In the genomic region with DNA sequence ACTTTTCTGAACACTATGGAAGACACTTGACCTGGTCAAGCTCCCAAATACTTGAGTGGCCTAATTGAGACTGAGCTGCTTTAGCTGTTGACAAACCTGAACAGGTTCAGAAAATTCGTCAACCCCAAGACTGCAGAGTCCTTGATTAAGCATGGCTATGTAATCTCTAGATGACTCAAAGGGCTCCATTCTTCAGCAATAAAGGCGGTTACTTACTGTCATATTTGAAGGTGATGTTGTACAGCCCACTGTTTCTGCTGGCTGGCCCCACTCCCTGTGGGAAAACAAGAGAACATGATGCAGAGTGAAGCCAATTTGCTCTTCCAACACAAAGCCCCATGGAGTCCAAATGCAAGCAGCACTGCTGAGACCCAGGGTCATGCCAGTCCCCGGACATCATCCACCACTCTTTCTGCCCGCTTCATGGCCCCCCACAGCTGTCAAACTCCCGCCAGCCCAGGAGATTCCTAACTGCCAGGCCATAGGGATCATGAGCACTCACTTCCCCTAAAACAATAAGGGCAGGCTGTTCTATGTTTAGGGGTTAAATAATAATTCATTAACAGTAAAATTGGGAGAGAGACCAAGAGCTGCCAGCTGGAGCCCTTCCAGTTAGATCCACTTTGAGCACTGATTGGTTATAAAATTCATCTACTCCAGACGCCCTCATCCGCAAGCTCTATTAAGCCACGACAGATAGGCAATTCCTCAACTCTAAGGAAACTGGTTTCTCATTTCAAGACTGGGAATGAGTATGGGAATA, we compare ENCODE assay signal across 27 cellular contexts. TPM values are rescaled to one million over a fixed set of nuclear protein-coding genes. Genes with fewer than 3 reads are reported as not detected.
DNase-seq lines count a peak whose midpoint lies in the region; ATAC-seq and TF ChIP-seq lines count a peak whose summit lies in the region.
"Had no signal": no experiment of that assay in that cellular context is flagged by ENCODE, and none has a peak within 500 bp of the region (broad histone marks: within the 10 kb centered on the region; RNA-seq: fewer than 3 reads in every experiment).

No MANE protein-coding gene starts in this region.

- intact Hi-C loops in heart left ventricle (cut with DNase I), result loop anchor here in 1 of 10 donors (5.0 kb wide), 1 partner anchor 37 kb away; no protein-coding TSS in a partner anchor
- intact Hi-C loops in naive thymus-derived CD4-positive, alpha-beta T cell (cut with micrococcal nuclease), result no loop called here

- CTCF ChIA-PET in HEK293 (lab: Yijun Ruan, JAX), result interaction anchor here (0.6 kb wide), 1 partner anchor 131 kb away, joined by 3 read pairs; no protein-coding TSS in a partner anchor
- CTCF ChIA-PET in naive thymus-derived CD4-positive, alpha-beta T cell (lab: Charles Lee), result no interaction called here

- peak; percentile 75 for ATAC-seq in SK-N-SH treated with all-trans-retinoic acid at 6 μM for 48 hours
- peak in 3 of 4 donors; percentile 7 to 50 (median 20) for ATAC-seq in heart left ventricle
- ATAC-seq in naive thymus-derived CD4-positive, alpha-beta T cell, result no peak
- ATAC-seq: effector memory CD8-positive, alpha-beta T cell; GM23338; left colon had no signal

- POLR2A ChIA-PET in HEK293 (lab: Yijun Ruan, JAX), result no interaction called here
- POLR2A ChIA-PET in naive thymus-derived CD4-positive, alpha-beta T cell (lab: Charles Lee), result no interaction called here

- H3K36me3 Mint-ChIP-seq in naive thymus-derived CD4-positive, alpha-beta T cell, result no peaks in the 10 kb centered on the region
- H3K36me3 Mint-ChIP-seq: activated naive CD8-positive, alpha-beta T cell treated with anti-CD3 and anti-CD28 coated beads, Interleukin-2, amount 10 ng/mL, durations not matched to agents 7 days and 5 days had no signal

- H3K27ac Mint-ChIP-seq in naive thymus-derived CD4-positive, alpha-beta T cell, result no peak overlapping the region
- H3K27ac Mint-ChIP-seq: activated naive CD8-positive, alpha-beta T cell treated with anti-CD3 and anti-CD28 coated beads, Interleukin-2, amount 10 ng/mL, durations not matched to agents 7 days and 5 days; effector memory CD8-positive, alpha-beta T cell; GM23338; T-helper 2 cell treated with Interferon-gamma antibody and Interleukin-4, amounts not matched to agents 5 μg/mL and 100 μg/mL, for 36 hours had no signal

- H3K4me1 Mint-ChIP-seq in naive thymus-derived CD4-positive, alpha-beta T cell, result no peaks in the 10 kb centered on the region
- H3K4me1 Mint-ChIP-seq: activated naive CD8-positive, alpha-beta T cell treated with anti-CD3 and anti-CD28 coated beads, Interleukin-2, amount 10 ng/mL, durations not matched to agents 7 days and 5 days had no signal

- H3K4me3 ChIP-seq in HEK293 (ENCODE audit: low read depth, low read length) (no peak overlapping the region), heart left ventricle (no peak overlapping the region), rectal smooth muscle tissue (ENCODE audit: low read length) (no peak overlapping the region), H7 (ENCODE audit: insufficient read depth, low read depth, low read length) (no peak overlapping the region)
- no peak overlapping the region for H3K4me3 ChIP-seq in naive thymus-derived CD4-positive, alpha-beta T cell (ENCODE audit: low read length)
- H3K4me3 ChIP-seq: GM23338, Peyer's patch, SK-N-MC, spleen, tibial nerve had no signal

- WGBS in heart left ventricle, 4 donors, result 44 to 65% (median 55%) methylated on average over 8 of the region's 8 CpGs

- H3K9me3 ChIP-seq in HEK293 (ENCODE audit: control insufficient read depth, insufficient read depth, low read depth, low read length) (no peaks in the 10 kb centered on the region), heart left ventricle (no peaks in the 10 kb centered on the region)
- H3K9me3 ChIP-seq in naive thymus-derived CD4-positive, alpha-beta T cell (ENCODE audit: control insufficient read depth in 2 of 3, low read length in 3 of 3), result no peaks in the 10 kb centered on the region
- H3K9me3 ChIP-seq: Peyer's patch, spleen, tibial nerve had no signal

- H3K27ac ChIP-seq in HEK293 (ENCODE audit: extremely low read depth, low read depth, low read length) (no peak overlapping the region), heart left ventricle (peak overlapping the region in 1 of 12 donors; percentile 71), rectal smooth muscle tissue (ENCODE audit: low read depth, low read length) (peak overlapping the region; percentile 88)
- no peak overlapping the region for H3K27ac ChIP-seq in naive thymus-derived CD4-positive, alpha-beta T cell (ENCODE audit: low read depth, low read length)
- H3K27ac ChIP-seq: brain microvascular endothelial cell, C4-2B, SK-N-MC, tibial nerve had no signal

- H3K27me3 Mint-ChIP-seq in naive thymus-derived CD4-positive, alpha-beta T cell, result peaks cover 0 to 24% (median 6%) of the 10 kb centered on the region in 5 donors

- H3K36me3 ChIP-seq in HEK293 (ENCODE audit: control insufficient read depth in 2 of 2, insufficient read depth in 1 of 2, low read length in 2 of 2) (no peaks in the 10 kb centered on the region), heart left ventricle (no peaks in the 10 kb centered on the region), rectal smooth muscle tissue (ENCODE audit: control insufficient read depth, insufficient read depth, low read length) (no peaks in the 10 kb centered on the region), H7 (replicated peaks; ENCODE audit: control insufficient read depth, insufficient read depth, low read length) (no peaks in the 10 kb centered on the region; the same call in 1 of the 2 replicates)
- no peaks in the 10 kb centered on the region for H3K36me3 ChIP-seq in naive thymus-derived CD4-positive, alpha-beta T cell (ENCODE audit: control insufficient read depth in 2 of 3, insufficient read depth in 3 of 3, low read length in 3 of 3)
- H3K36me3 ChIP-seq: brain microvascular endothelial cell, Peyer's patch, spleen, tibial nerve had no signal

- H3K9ac ChIP-seq in rectal smooth muscle tissue (ENCODE audit: low read length), result no peak overlapping the region

- H3K4me3 Mint-ChIP-seq in naive thymus-derived CD4-positive, alpha-beta T cell, result no peak overlapping the region
- H3K4me3 Mint-ChIP-seq: activated naive CD8-positive, alpha-beta T cell treated with anti-CD3 and anti-CD28 coated beads, Interleukin-2, amount 10 ng/mL, durations not matched to agents 7 days and 5 days; effector memory CD8-positive, alpha-beta T cell; GM23338; neural crest cell; T-helper 2 cell treated with Interferon-gamma antibody and Interleukin-4, amounts not matched to agents 5 μg/mL and 100 μg/mL, for 36 hours had no signal

- H3K4me1 ChIP-seq in HEK293 (ENCODE audit: control insufficient read depth, insufficient read depth, low read length), result no peaks in the 10 kb centered on the region
- peaks cover 0 to 15% (median 5%) of the 10 kb centered on the region in 12 donors for H3K4me1 ChIP-seq in heart left ventricle
- peaks cover 21% of the 10 kb centered on the region for H3K4me1 ChIP-seq in rectal smooth muscle tissue (ENCODE audit: control insufficient read depth, insufficient read depth, low read length)
- no peaks in the 10 kb centered on the region for H3K4me1 ChIP-seq in naive thymus-derived CD4-positive, alpha-beta T cell (ENCODE audit: control insufficient read depth in 2 of 2, insufficient read depth in 2 of 2, low read length in 2 of 2)
- H3K4me1 ChIP-seq: Peyer's patch, spleen had no signal

- no peak for TF ChIP-seq CTCF in HEK293 (tag by site-specific recombination; IDR thresholded peaks at IDR 0.05)
- TF ChIP-seq CTCF in heart left ventricle (IDR thresholded peaks at IDR 0.05), result no peak

- no peaks in the 10 kb centered on the region for H3K9me3 Mint-ChIP-seq in naive thymus-derived CD4-positive, alpha-beta T cell
- H3K9me3 Mint-ChIP-seq: activated naive CD8-positive, alpha-beta T cell treated with anti-CD3 and anti-CD28 coated beads, Interleukin-2, amount 10 ng/mL, durations not matched to agents 7 days and 5 days; effector memory CD8-positive, alpha-beta T cell; GM23338; neural crest cell; T-helper 2 cell treated with Interferon-gamma antibody and Interleukin-4, amounts not matched to agents 5 μg/mL and 100 μg/mL, for 36 hours had no signal

- no peaks in the 10 kb centered on the region for H3K27me3 ChIP-seq in heart left ventricle
- no peaks in the 10 kb centered on the region for H3K27me3 ChIP-seq in rectal smooth muscle tissue (ENCODE audit: control insufficient read depth, insufficient read depth, low read length)
- H3K27me3 ChIP-seq in H7 (ENCODE audit: control insufficient read depth, insufficient read depth, low read length), result no peaks in the 10 kb centered on the region
- no peaks in the 10 kb centered on the region for H3K27me3 ChIP-seq in naive thymus-derived CD4-positive, alpha-beta T cell (ENCODE audit: control insufficient read depth in 2 of 2, insufficient read depth in 2 of 2, low read length in 2 of 2)
- H3K27me3 ChIP-seq: brain microvascular endothelial cell, Peyer's patch, tibial nerve had no signal

- DNase-seq in heart left ventricle (no peak), H7 (no peak), occipital lobe (lab: John Stamatoyannopoulos, UW) (no peak), Ammon's horn (ENCODE audit: low spot score) (no peak)
- DNase-seq in naive thymus-derived CD4-positive, alpha-beta T cell, result no peak
- DNase-seq: activated CD4-positive, alpha-beta T cell treated with anti-CD3 and anti-CD28 coated beads, Interleukin-2, amount 50 U/mL, for 1 hour; activated naive CD8-positive, alpha-beta T cell treated with anti-CD3 and anti-CD28 coated beads, Interleukin-2, amount 10 ng/mL, durations not matched to agents 7 days and 5 days; brain microvascular endothelial cell; effector memory CD8-positive, alpha-beta T cell; Karpas-422; left colon; midbrain; NCI-H2029 treated with DMSO at 0.1 percent for 48 hours; Peyer's patch; spleen; stimulated activated CD4-positive, alpha-beta T cell treated with anti-CD3 and anti-CD28 coated beads, Interleukin-4, amount 100 ng/mL, for 24 hours; stimulated activated naive CD4-positive, alpha-beta T cell treated with Interleukin-2 at 50 U/mL for 16 hours had no signal

- no peak for TF ChIP-seq POLR2A in heart left ventricle (IDR thresholded peaks at IDR 0.05)

TF ChIP-seq in HEK293, 187 proteins besides CTCF, POLR2A, EP300 and RAD21 (continues in another document):
- no peak for TF ChIP-seq ZNF571 (tag by site-specific recombination; IDR thresholded peaks at IDR 0.05)

RNA-seq across cellular contexts. Expression of a gene that starts 44.9 kb away (rescaled TPM):
- total RNA-seq in heart left ventricle (10 to 100 TPM in 1 of 9 donors, 1 to 10 TPM in 8; 3.5 to 11.3 (median 6.2) TPM), occipital lobe (38.1 TPM)
- 1 to 10 TPM; 1.4 to 2.4 TPM for polyA plus RNA-seq in heart left ventricle
- total RNA-seq in H7 (2014; rRNA removed; shearing (Covaris generic)), result 31.6 and 33.4 TPM in 2 replicates
- total RNA-seq in naive thymus-derived CD4-positive, alpha-beta T cell, result under 1 TPM in 2 of 5 experiments, not detected in 3; 0.03 to 0.05 TPM
- polyA plus RNA-seq in naive thymus-derived CD4-positive, alpha-beta T cell, result not detected
- total RNA-seq: activated naive CD8-positive, alpha-beta T cell treated with anti-CD3 and anti-CD28 coated beads, Interleukin-2, amount 10 ng/mL, durations not matched to agents 7 days and 5 days had no signal

RNA-seq across cellular contexts. Expression of a gene that starts 59.8 kb away (rescaled TPM):
- total RNA-seq in heart left ventricle (under 1 TPM in 1 of 9 donors, not detected in 8; 0.20 TPM), occipital lobe (not detected)
- under 1 TPM in 1 of 2 donors, not detected in 1; 0.04 TPM for polyA plus RNA-seq in heart left ventricle
- 0.14 TPM in 1 of 2 replicates, not detected in the other for total RNA-seq in H7 (2014; rRNA removed; shearing (Covaris generic))
- not detected for total RNA-seq in naive thymus-derived CD4-positive, alpha-beta T cell
- not detected for polyA plus RNA-seq in naive thymus-derived CD4-positive, alpha-beta T cell
- total RNA-seq: activated naive CD8-positive, alpha-beta T cell treated with anti-CD3 and anti-CD28 coated beads, Interleukin-2, amount 10 ng/mL, durations not matched to agents 7 days and 5 days; left colon; neural crest cell; Peyer's patch; tibial nerve had no signal
- polyA plus RNA-seq: AG04450 had no signal

Comparison
In these comparisons a context has a peak if more than half of its experiments do, and no peak if none do; other contexts are left out.
1. RNA of a gene that starts 44.9 kb away (total RNA-seq): 38.1 TPM in occipital lobe (single experiment), 31.6 to 33.4 TPM in H7 and 3.5 to 11.3 TPM in heart left ventricle; 0.03 to 0.05 TPM in naive thymus-derived CD4-positive, alpha-beta T cell; every median in the first group is over 4 times any median in the second.